In genomic region chr19:15532779-15533521, GRCh38 we compare ENCODE assay signal across 1 cellular context.
TF ChIP-seq lines count a peak whose summit lies in the region.

No MANE protein-coding gene starts in this region.

TF ChIP-seq in A549, 52 proteins besides CTCF, POLR2A, EP300 and RAD21 (continued from another document):
- TF ChIP-seq REST (IDR thresholded peaks at IDR 0.05) (no peak), ZNF302 (CRISPR knock-in tag; IDR thresholded peaks at IDR 0.05) (no peak), SREBF2 (IDR thresholded peaks at IDR 0.05) (no peak), RARB (CRISPR knock-in tag; IDR thresholded peaks at IDR 0.05) (no peak), SMC3 (IDR thresholded peaks at IDR 0.05) (no peak), FOSL2 (IDR thresholded peaks at IDR 0.05) (no peak), FOSL2 (CRISPR knock-in tag; IDR thresholded peaks at IDR 0.05) (no peak), HOXB5 (CRISPR knock-in tag; IDR thresholded peaks at IDR 0.05) (no peak), TFCP2L1 (CRISPR knock-in tag; IDR thresholded peaks at IDR 0.05) (no peak), CHD4 (IDR thresholded peaks at IDR 0.05; ENCODE audit: borderline replicate concordance) (no peak), ZC3H11A (IDR thresholded peaks at IDR 0.05) (no peak), PHF8 (IDR thresholded peaks at IDR 0.05; ENCODE audit: borderline replicate concordance, low read depth) (no peak)
